In the genomic region with DNA sequence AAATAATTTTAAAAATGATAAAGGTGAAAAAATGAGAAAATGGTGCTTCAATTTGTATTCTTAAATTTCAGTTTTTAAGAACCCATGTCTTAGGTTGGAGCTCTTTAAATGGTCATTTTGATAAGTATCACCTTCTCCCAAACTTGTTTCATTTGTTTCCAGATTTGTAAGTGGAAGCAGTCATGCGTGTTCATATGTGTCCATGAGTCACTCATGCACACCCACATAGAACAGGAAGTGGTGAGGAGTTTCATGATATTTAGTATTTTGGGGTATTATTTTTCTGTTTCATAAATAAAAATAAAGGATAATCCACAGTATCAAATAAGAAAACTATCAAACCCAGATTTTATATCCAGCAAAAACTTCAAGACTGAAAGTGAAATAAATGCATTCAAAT, we compare ENCODE assay signal across 16 cellular contexts.
A peak's percentile ranks its signal among the peaks of the same experiment; 100 is the strongest.
DNase-seq lines count a peak whose midpoint lies in the region; ATAC-seq and TF ChIP-seq lines count a peak whose summit lies in the region.
"Had no signal": no experiment of that assay in that cellular context is flagged by ENCODE, and none has a peak within 500 bp of the region (broad histone marks: within the 10 kb centered on the region; RNA-seq: fewer than 3 reads in every experiment).

No MANE protein-coding gene starts in this region.

- TF ChIP-seq CTCF in GM13977 (IDR thresholded peaks at IDR 0.05; ENCODE audit: extremely low read depth, insufficient read depth, missing control alignments), result no peak

- DNase-seq in HT1080 (ENCODE audit: low read depth) (peak; percentile 42), astrocyte of the hippocampus (ENCODE audit: low read depth, low spot score) (peak; percentile 13), myocyte (ENCODE audit: low read depth) (peak; percentile 10), GM13977 (ENCODE audit: low spot score) (no peak), putamen (ENCODE audit: low spot score) (no peak), cerebellar cortex (ENCODE audit: low spot score) (no peak), G401 (ENCODE audit: low spot score) (no peak)
- DNase-seq: activated naive CD8-positive, alpha-beta T cell treated with anti-CD3 and anti-CD28 coated beads, Interleukin-2, amount 10 ng/mL, durations not matched to agents 7 days and 5 days; CD4-positive, CD25-positive, alpha-beta regulatory T cell; esophagus squamous epithelium; NCI-H1694; PC-9; stimulated activated CD4-positive, alpha-beta T cell treated with anti-CD3 and anti-CD28 coated beads, Interleukin-4, amount 100 ng/mL, for 24 hours; stimulated activated naive B cell treated with anti-CD40 and anti-IgM and Interleukin-4, amounts not matched to agents 10 μg/mL and 1 μg/mL and 100 μg/mL, for 72 hours had no signal

- in situ Hi-C loops in GM13977 (cut with MboI; ENCODE audit: low pct_unique_long_range_greater_than_20kb, low sequenced_read_pairs, unreplicated experiment), result no loop called here
- in situ Hi-C loops in G401 (cut with HindIII; ENCODE audit: low sequenced_read_pairs), result no loop called here

- ATAC-seq in GM19452 (IDR thresholded peaks at IDR 0.05; ENCODE audit: unreplicated experiment), result peak; percentile 60
- ATAC-seq: sciatic nerve; stimulated activated naive B cell treated with anti-CD40 and anti-IgM and Interleukin-4, amounts not matched to agents 10 μg/mL and 1 μg/mL and 100 μg/mL, for 72 hours had no signal

Comparison
In these comparisons a context has a peak if more than half of its experiments do, and no peak if none do; other contexts are left out.
1. DNase-seq: peak in HT1080 (single experiment), astrocyte of the hippocampus (single experiment) and myocyte (single experiment); none in GM13977 (single experiment), putamen (single experiment), cerebellar cortex (single experiment) and G401 (single experiment).